8 cellular contexts compared by ENCODE assay signal in the genomic region with DNA sequence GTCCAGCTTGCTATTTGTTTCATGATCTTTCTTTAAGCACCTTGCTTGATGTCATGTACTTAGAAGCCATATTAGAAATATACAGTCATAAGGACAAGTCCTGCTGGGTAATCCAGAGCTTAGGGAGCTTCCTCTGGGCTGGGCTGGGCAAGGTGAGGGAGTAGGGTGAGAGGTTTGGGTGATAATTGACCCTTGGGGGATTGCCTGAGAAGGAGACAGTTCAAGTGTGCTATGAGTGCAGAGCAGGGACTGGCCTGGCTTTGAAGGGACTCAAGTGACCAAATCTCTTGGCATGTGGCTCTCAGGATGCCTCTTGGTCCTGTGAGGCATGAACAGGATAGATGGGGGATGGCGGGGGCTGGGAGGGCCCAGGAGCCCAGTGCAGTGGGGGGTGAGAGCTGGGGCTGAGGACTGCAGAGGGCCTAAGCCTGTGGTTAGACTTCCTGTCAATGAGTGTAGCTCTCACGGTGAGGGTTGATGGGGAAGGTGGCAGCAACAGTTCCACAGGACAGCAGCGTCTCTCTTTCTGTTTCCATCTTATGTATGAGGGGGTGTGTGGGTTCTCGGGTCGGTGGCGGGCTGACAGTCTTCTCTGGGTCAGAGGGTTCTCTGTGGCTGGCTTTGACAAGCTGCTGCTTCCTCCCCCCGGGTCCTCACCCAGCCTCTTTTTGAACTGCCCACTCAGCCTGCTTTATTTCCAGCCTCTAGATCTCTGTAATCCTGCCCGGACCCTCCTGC. TPM values are rescaled to one million over a fixed set of nuclear protein-coding genes. Genes with fewer than 3 reads are reported as not detected.
DNase-seq lines count a peak whose midpoint lies in the region; ATAC-seq and TF ChIP-seq lines count a peak whose summit lies in the region.

No MANE protein-coding gene starts in this region.

- H3K4me3 ChIP-seq in CD4-positive, alpha-beta memory T cell (ENCODE audit: low read length in 2 of 2), result peak overlapping the region; percentile 64 to 76
- no peak overlapping the region for H3K4me3 ChIP-seq in left lung

- POLR2A ChIA-PET in CD4-positive, alpha-beta memory T cell (lab: Charles Lee; ENCODE audit: partially characterized antibody), result interaction anchor here (0.8 to 16.5 kb wide), 12 partner anchors 9 to 179 kb away, joined by 3 to 342 read pairs (median 5); partner anchors contain the start of genes C9orf43 and POLE3

- peak overlapping the region; percentile 92 to 98 (median 94) for H3K4me3 Mint-ChIP-seq in CD4-positive, alpha-beta memory T cell
- H3K4me3 Mint-ChIP-seq in IgD-negative memory B cell, result peak overlapping the region in 3 of 4 donors; percentile 68 to 75 (median 70)
- peak overlapping the region; percentile 92 for H3K4me3 Mint-ChIP-seq in stimulated activated naive CD8-positive, alpha-beta T cell treated with anti-CD3 and anti-CD28 coated beads, Interleukin-15, Interleukin-2, amounts not matched to agents 100 ng/mL and 50 ng/mL, for 24 hours

- no peak for TF ChIP-seq CTCF in left lung (IDR thresholded peaks at IDR 0.05)

- H3K27ac ChIP-seq in CD4-positive, alpha-beta memory T cell (ENCODE audit: low read depth, low read length), result peak overlapping the region; percentile 82
- peak overlapping the region in 1 of 2 donors; percentile 33 for H3K27ac ChIP-seq in left lung

- H3K4me1 ChIP-seq in CD4-positive, alpha-beta memory T cell (ENCODE audit: insufficient read depth, low read length), result peaks cover 96% of the 10 kb centered on the region
- peaks cover 2 to 9% of the 10 kb centered on the region in 2 donors for H3K4me1 ChIP-seq in left lung

- ATAC-seq in GM21367 (IDR thresholded peaks at IDR 0.05; ENCODE audit: unreplicated experiment), result peak; percentile 88
- peak; percentile 14 for ATAC-seq in left lung

- no peaks in the 10 kb centered on the region for H3K9me3 ChIP-seq in CD4-positive, alpha-beta memory T cell (ENCODE audit: control insufficient read depth in 1 of 2, low read length in 2 of 2)
- no peaks in the 10 kb centered on the region for H3K9me3 ChIP-seq in left lung

- peak; percentile 60 to 84 (median 67) for DNase-seq in CD4-positive, alpha-beta memory T cell
- DNase-seq in activated CD8-positive, alpha-beta memory T cell treated with anti-CD3 and anti-CD28 coated beads for 24 hours, result peak; percentile 85
- DNase-seq in left lung (no peak), T1000 (lab: John Stamatoyannopoulos, UW) (no peak), Ammon's horn (ENCODE audit: low spot score) (no peak)

- H3K9me3 Mint-ChIP-seq in CD4-positive, alpha-beta memory T cell, result peaks cover 0 to 2% (median 0%) of the 10 kb centered on the region in 8 donors
- no peaks in the 10 kb centered on the region for H3K9me3 Mint-ChIP-seq in IgD-negative memory B cell
- H3K9me3 Mint-ChIP-seq in stimulated activated naive CD8-positive, alpha-beta T cell treated with anti-CD3 and anti-CD28 coated beads, Interleukin-15, Interleukin-2, amounts not matched to agents 100 ng/mL and 50 ng/mL, for 24 hours, result no peaks in the 10 kb centered on the region

- H3K27me3 Mint-ChIP-seq in CD4-positive, alpha-beta memory T cell, result no peaks in the 10 kb centered on the region
- H3K27me3 Mint-ChIP-seq in IgD-negative memory B cell, result no peaks in the 10 kb centered on the region
- H3K27me3 Mint-ChIP-seq in stimulated activated naive CD8-positive, alpha-beta T cell treated with anti-CD3 and anti-CD28 coated beads, Interleukin-15, Interleukin-2, amounts not matched to agents 100 ng/mL and 50 ng/mL, for 24 hours, result no peaks in the 10 kb centered on the region

- peak overlapping the region; percentile 95 to 98 (median 96) for H3K27ac Mint-ChIP-seq in CD4-positive, alpha-beta memory T cell
- peak overlapping the region; percentile 3 to 87 (median 48) for H3K27ac Mint-ChIP-seq in IgD-negative memory B cell
- peak overlapping the region; percentile 91 for H3K27ac Mint-ChIP-seq in stimulated activated naive CD8-positive, alpha-beta T cell treated with anti-CD3 and anti-CD28 coated beads, Interleukin-15, Interleukin-2, amounts not matched to agents 100 ng/mL and 50 ng/mL, for 24 hours

- no peaks in the 10 kb centered on the region for H3K27me3 ChIP-seq in CD4-positive, alpha-beta memory T cell (ENCODE audit: insufficient read depth, low read length)
- no peaks in the 10 kb centered on the region for H3K27me3 ChIP-seq in left lung

- H3K36me3 ChIP-seq in CD4-positive, alpha-beta memory T cell (ENCODE audit: insufficient read depth, low read length), result no peaks in the 10 kb centered on the region
- H3K36me3 ChIP-seq in left lung, result peaks cover 0 to 3% of the 10 kb centered on the region in 2 donors

- peaks cover 68 to 96% (median 83%) of the 10 kb centered on the region in 4 donors for H3K4me1 Mint-ChIP-seq in CD4-positive, alpha-beta memory T cell
- H3K4me1 Mint-ChIP-seq in IgD-negative memory B cell, result peaks cover 19 to 25% (median 20%) of the 10 kb centered on the region in 3 donors
- H3K4me1 Mint-ChIP-seq in stimulated activated naive CD8-positive, alpha-beta T cell treated with anti-CD3 and anti-CD28 coated beads, Interleukin-15, Interleukin-2, amounts not matched to agents 100 ng/mL and 50 ng/mL, for 24 hours (ENCODE audit: low read depth), result peaks cover 92% of the 10 kb centered on the region

- peaks cover 0 to 15% of the 10 kb centered on the region in 2 donors for H3K36me3 Mint-ChIP-seq in CD4-positive, alpha-beta memory T cell
- no peaks in the 10 kb centered on the region for H3K36me3 Mint-ChIP-seq in IgD-negative memory B cell
- peaks cover 28% of the 10 kb centered on the region for H3K36me3 Mint-ChIP-seq in stimulated activated naive CD8-positive, alpha-beta T cell treated with anti-CD3 and anti-CD28 coated beads, Interleukin-15, Interleukin-2, amounts not matched to agents 100 ng/mL and 50 ng/mL, for 24 hours (ENCODE audit: low read depth)

- CTCF ChIA-PET in CD4-positive, alpha-beta memory T cell (lab: Charles Lee; ENCODE audit: partially characterized antibody), result interaction anchor here (0.7 to 3.5 kb wide), 14 partner anchors 8 to 138 kb away, joined by 3 to 23 read pairs (median 4); no protein-coding TSS in a partner anchor

- intact Hi-C loops in CD4-positive, alpha-beta memory T cell (cut with micrococcal nuclease), result loop anchor here (1.0 to 2.0 kb wide), 2 partner anchors 62 to 106 kb away; partner anchors contain the start of genes C9orf43 and POLE3
- intact Hi-C loops in left lung (cut with DNase I), result no loop called here

RNA-seq across cellular contexts. Expression of gene RGS3, which starts 53.5 kb away (rescaled TPM):
- 10 to 100 TPM; 17.5 to 18.4 TPM for total RNA-seq in CD4-positive, alpha-beta memory T cell
- 10 to 100 TPM in 1 of 2 donors, 1 to 10 TPM in 1; 3.4 to 23.2 TPM for polyA plus RNA-seq in CD4-positive, alpha-beta memory T cell
- polyA plus RNA-seq in IgD-negative memory B cell, result 16.2 TPM
- total RNA-seq in left lung, result 10 to 100 TPM; 77.8 to 96.9 TPM

Comparison
In these comparisons a context has a peak if more than half of its experiments do, and no peak if none do; other contexts are left out.
1. DNase-seq: peak in CD4-positive, alpha-beta memory T cell (5 of 5) and activated CD8-positive, alpha-beta memory T cell treated with anti-CD3 and anti-CD28 coated beads for 24 hours (single experiment); none in left lung (0 of 2), T1000 (single experiment) and Ammon's horn (single experiment).
2. H3K4me3 ChIP-seq: peak in CD4-positive, alpha-beta memory T cell (2 of 2); none in left lung (0 of 2).
3. RNA of gene RGS3, which starts 53.5 kb away (total RNA-seq): 77.8 to 96.9 TPM in left lung; 17.5 to 18.4 TPM in CD4-positive, alpha-beta memory T cell; every median in the first group is over 4 times any median in the second.
4. Peak in every context shown above with its lines, with median percentiles within 50 percentile points of each other: H3K27ac Mint-ChIP-seq and H3K4me3 Mint-ChIP-seq.